ENCODE assay signal across 8 cellular contexts in the genomic region with DNA sequence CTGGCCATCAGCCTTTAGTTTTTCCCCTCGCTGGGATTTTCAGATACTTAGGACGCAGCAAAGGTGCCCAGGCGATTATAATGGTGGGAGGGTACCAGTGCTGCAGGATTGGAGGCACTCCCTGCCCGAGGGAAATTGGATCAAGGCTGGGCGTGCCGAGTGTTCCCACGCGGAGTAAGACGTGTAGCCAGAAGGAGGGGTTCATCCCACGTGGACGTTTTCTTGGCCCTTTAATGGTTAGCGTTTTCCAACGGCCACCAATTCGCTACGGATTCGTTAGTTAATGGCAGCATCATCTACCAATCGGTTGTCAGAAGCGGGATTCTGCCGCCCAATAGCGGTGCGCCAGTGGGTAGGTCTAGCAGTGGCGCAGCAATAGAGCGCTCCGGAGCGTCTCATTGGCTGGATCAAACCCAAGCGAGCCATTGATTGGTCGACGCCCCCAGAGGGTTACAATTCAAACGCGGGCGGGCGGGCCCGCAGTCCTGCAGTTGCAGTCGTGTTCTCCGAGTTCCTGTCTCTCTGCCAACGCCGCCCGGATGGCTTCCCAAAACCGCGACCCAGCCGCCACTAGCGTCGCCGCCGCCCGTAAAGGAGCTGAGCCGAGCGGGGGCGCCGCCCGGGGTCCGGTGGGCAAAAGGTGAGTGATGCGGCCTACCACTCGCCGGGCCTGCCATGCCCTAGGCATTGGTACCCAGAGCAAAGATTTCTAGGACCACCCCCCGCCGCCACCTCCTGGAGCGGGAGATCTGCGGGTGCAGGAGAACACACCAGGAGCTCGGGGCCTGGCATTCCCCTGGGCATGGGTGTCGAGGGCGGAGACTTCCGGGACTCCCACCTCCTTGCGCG. TPM values are rescaled to one million over a fixed set of nuclear protein-coding genes. Genes with fewer than 3 reads are reported as not detected.
DNase-seq lines count a peak whose midpoint lies in the region; FAIRE-seq and TF ChIP-seq lines count a peak whose summit lies in the region.

TSS of gene UBE2C (plus strand) at position 488 of the 849 bp plus-strand sequence. CDS start at position 540, 52 bp downstream.

- H3K36me3 Mint-ChIP-seq in nephron progenitor cell (ENCODE audit: low read depth): peaks cover 69% of the 10 kb centered on the region
- H3K36me3 Mint-ChIP-seq in stimulated activated naive CD8-positive, alpha-beta T cell treated with anti-CD3 and anti-CD28 coated beads, Interleukin-15, Interleukin-2, amounts not matched to agents 100 ng/mL and 50 ng/mL, for 24 hours (ENCODE audit: low read depth): peaks cover 51% of the 10 kb centered on the region

- TF ChIP-seq POLR2A in H54 (IDR thresholded peaks at IDR 0.05; ENCODE audit: low read depth, low read length) (peak; percentile 54), Raji (IDR thresholded peaks at IDR 0.05; ENCODE audit: insufficient read depth, low read depth, low read length) (peak; percentile 76)

- H3K4me1 Mint-ChIP-seq in nephron progenitor cell: peaks cover 37% of the 10 kb centered on the region
- H3K4me1 Mint-ChIP-seq in stimulated activated naive CD8-positive, alpha-beta T cell treated with anti-CD3 and anti-CD28 coated beads, Interleukin-15, Interleukin-2, amounts not matched to agents 100 ng/mL and 50 ng/mL, for 24 hours (ENCODE audit: low read depth): peaks cover 22% of the 10 kb centered on the region

- FAIRE-seq in H54 (lab: Jason Lieb, UNC): peak; percentile 82

- H3K27me3 Mint-ChIP-seq in nephron progenitor cell (ENCODE audit: low read depth, poor library complexity): no peaks in the 10 kb centered on the region
- no peaks in the 10 kb centered on the region for H3K27me3 Mint-ChIP-seq in stimulated activated naive CD8-positive, alpha-beta T cell treated with anti-CD3 and anti-CD28 coated beads, Interleukin-15, Interleukin-2, amounts not matched to agents 100 ng/mL and 50 ng/mL, for 24 hours

- H3K9me3 Mint-ChIP-seq in nephron progenitor cell: no peaks in the 10 kb centered on the region
- H3K9me3 Mint-ChIP-seq in stimulated activated naive CD8-positive, alpha-beta T cell treated with anti-CD3 and anti-CD28 coated beads, Interleukin-15, Interleukin-2, amounts not matched to agents 100 ng/mL and 50 ng/mL, for 24 hours: no peaks in the 10 kb centered on the region

- peak within 1 kb of the TSS; percentile 98 for H3K4me3 Mint-ChIP-seq in nephron progenitor cell
- H3K4me3 Mint-ChIP-seq in stimulated activated naive CD8-positive, alpha-beta T cell treated with anti-CD3 and anti-CD28 coated beads, Interleukin-15, Interleukin-2, amounts not matched to agents 100 ng/mL and 50 ng/mL, for 24 hours: peak within 1 kb of the TSS; percentile 93

- peak within 1 kb of the TSS; percentile 91 for H3K27ac Mint-ChIP-seq in nephron progenitor cell
- H3K27ac Mint-ChIP-seq in stimulated activated naive CD8-positive, alpha-beta T cell treated with anti-CD3 and anti-CD28 coated beads, Interleukin-15, Interleukin-2, amounts not matched to agents 100 ng/mL and 50 ng/mL, for 24 hours: peak within 1 kb of the TSS; percentile 82

- TF ChIP-seq CTCF in nephron progenitor cell (IDR thresholded peaks at IDR 0.05): no peak

- peak; percentile 99 for DNase-seq in EL
- peak; percentile 93 for DNase-seq in H54 (ENCODE audit: insufficient read length, low spot score)
- DNase-seq in M059J (ENCODE audit: low read depth): peak; percentile 100
- peak; percentile 90 for DNase-seq in activated effector memory CD4-positive, alpha-beta T cell treated with Interleukin-2 at 50 U/mL for 16 hours
- DNase-seq in fibroblast of the conjunctiva (ENCODE audit: low read depth): peak; percentile 99
- peak; percentile 92 for DNase-seq in nephron progenitor cell

RNA-seq across cellular contexts. Expression of gene UBE2C, which starts in this region (rescaled TPM):
- 435 and 579 TPM in 2 replicates for total RNA-seq in M059J (2014; rRNA removed; shearing (Covaris generic))

Comparison
In these comparisons a context has a peak if more than half of its experiments do, and no peak if none do; other contexts are left out.
1. Peak in every context shown above with its lines: DNase-seq.